ENCODE assay signal across 8 cellular contexts in genomic region chr2:38666578-38666926, GRCh38. TPM values are rescaled to one million over a fixed set of nuclear protein-coding genes. Genes with fewer than 3 reads are reported as not detected.
DNase-seq lines count a peak whose midpoint lies in the region; ATAC-seq and TF ChIP-seq lines count a peak whose summit lies in the region.

No MANE protein-coding gene starts in this region.

- H4K8ac ChIP-seq in neuronal stem cell (ENCODE audit: low read depth, low read length) = no peak overlapping the region

- H3K27ac Mint-ChIP-seq in Calu3 (ENCODE audit: unreplicated experiment) = no peak overlapping the region

- H3K27me3 Mint-ChIP-seq in Calu3 (ENCODE audit: unreplicated experiment) = no peaks in the 10 kb centered on the region

- no peak overlapping the region for H4K91ac ChIP-seq in neuronal stem cell (ENCODE audit: low read depth, low read length, poor library complexity)

- DNase-seq in Calu3 (peak; percentile 6), SKM-1 treated with dmso at 0.1 percent for 144 hours (lab: John Stamatoyannopoulos, UW; ENCODE audit: unreplicated experiment) (peak; percentile 77), fibroblast of pulmonary artery (ENCODE audit: low read depth) (no peak), neuronal stem cell (ENCODE audit: low spot score) (no peak), WERI-Rb-1 (no peak), 8988T (no peak)

- peak overlapping the region; percentile 78 for H3K4me2 ChIP-seq in neuronal stem cell (ENCODE audit: insufficient read depth, low read length, poor library complexity, severe bottlenecking)

- peak overlapping the region; percentile 79 for H3K4me3 ChIP-seq in fibroblast of pulmonary artery (replicated peaks; ENCODE audit: low read depth, low read length)
- peak overlapping the region; percentile 72 to 88 for H3K4me3 ChIP-seq in neuronal stem cell (ENCODE audit: low read length in 2 of 2)
- H3K4me3 ChIP-seq in WERI-Rb-1 (ENCODE audit: low read depth, low read length) = no peak overlapping the region

- peaks cover 0 to 2% of the 10 kb centered on the region in 2 donors for H3K4me1 ChIP-seq in neuronal stem cell (ENCODE audit: control insufficient read depth in 2 of 2, insufficient read depth in 1 of 2, low read depth in 1 of 2, low read length in 2 of 2)

- no peak overlapping the region for H3K18ac ChIP-seq in neuronal stem cell (ENCODE audit: low read length)

- peak overlapping the region; percentile 72 for H3K4me3 Mint-ChIP-seq in Calu3 (ENCODE audit: low read depth, unreplicated experiment)

- H3K4me1 Mint-ChIP-seq in Calu3 (ENCODE audit: low read depth, unreplicated experiment) = peaks cover 11% of the 10 kb centered on the region

- TF ChIP-seq CTCF in Calu3 (IDR thresholded peaks at IDR 0.05; ENCODE audit: unreplicated experiment) (no peak), fibroblast of pulmonary artery (IDR thresholded peaks at IDR 0.05; ENCODE audit: low read length, missing control alignments) (no peak), WERI-Rb-1 (IDR thresholded peaks at IDR 0.05; ENCODE audit: low read depth, low read length) (no peak)

- no peaks in the 10 kb centered on the region for H3K36me3 ChIP-seq in neuronal stem cell (replicated peaks in 1 of 2; ENCODE audit: control insufficient read depth in 2 of 2, insufficient read depth in 2 of 2, low read length in 2 of 2)
- no peaks in the 10 kb centered on the region for H3K36me3 ChIP-seq in WERI-Rb-1

- no peak overlapping the region for H2BK5ac ChIP-seq in neuronal stem cell (ENCODE audit: low read length)

- CTCF ChIA-PET in Calu3 (lab: Charles Lee) = interaction anchor here (0.7 to 1.0 kb wide), 2 partner anchors 24 to 84 kb away, joined by 5 to 6 read pairs; no protein-coding TSS in a partner anchor

- no TSS peak for BruUV-seq in Calu3 (replicated peaks; lab: Mats Ljungman, UMichigan)

- H2AK5ac ChIP-seq in neuronal stem cell (ENCODE audit: low read depth, low read length) = no peak overlapping the region

- H3K9me3 ChIP-seq in neuronal stem cell (replicated peaks in 1 of 2; ENCODE audit: control insufficient read depth in 2 of 2, insufficient read depth in 1 of 2, low read depth in 1 of 2, low read length in 2 of 2) (no peaks in the 10 kb centered on the region), WERI-Rb-1 (ENCODE audit: severe bottlenecking) (no peaks in the 10 kb centered on the region)

- peak overlapping the region; percentile 83 for H3K9ac ChIP-seq in neuronal stem cell (ENCODE audit: low read depth, low read length, poor library complexity)

- ATAC-seq in HG02610 (IDR thresholded peaks at IDR 0.05; ENCODE audit: unreplicated experiment) (peak; percentile 29), GM18858 (IDR thresholded peaks at IDR 0.05; ENCODE audit: unreplicated experiment) (no peak)

- H2AFZ ChIP-seq in neuronal stem cell (ENCODE audit: low read length) = peak overlapping the region; percentile 88

- no peaks in the 10 kb centered on the region for H3K79me1 ChIP-seq in neuronal stem cell (ENCODE audit: low read depth, low read length)

- H3K27me3 ChIP-seq in neuronal stem cell (ENCODE audit: control insufficient read depth in 3 of 3, insufficient read depth in 3 of 3, low read depth in 1 of 3, low read length in 3 of 3) (no peaks in the 10 kb centered on the region), WERI-Rb-1 (ENCODE audit: insufficient read depth, low read depth, severe bottlenecking) (no peaks in the 10 kb centered on the region)

- H2BK120ac ChIP-seq in neuronal stem cell (ENCODE audit: low read depth, low read length) = no peak overlapping the region

- no peak overlapping the region for H3K14ac ChIP-seq in neuronal stem cell (ENCODE audit: low read length)

- intact Hi-C loops in Calu3 (cut with micrococcal nuclease; ENCODE audit: unreplicated experiment) = loop anchor here (1.0 kb wide), 1 partner anchor 67 kb away; no protein-coding TSS in a partner anchor

- WGBS in neuronal stem cell (ENCODE audit: extremely low coverage in 2 of 2, insufficient read length in 2 of 2, insufficient replicate concordance in 1 of 2), 2 donors = no CpG with 5 or more reads among the region's 3 CpGs

- no peaks in the 10 kb centered on the region for H3K9me3 Mint-ChIP-seq in Calu3 (ENCODE audit: low read depth, unreplicated experiment)

- H3K36me3 Mint-ChIP-seq in Calu3 (ENCODE audit: insufficient read depth, unreplicated experiment) = peaks cover 10% of the 10 kb centered on the region

- H3K4ac ChIP-seq in neuronal stem cell (ENCODE audit: low read length) = no peak overlapping the region

- H3K27ac ChIP-seq in neuronal stem cell (replicated peaks; ENCODE audit: low read length) (no peak overlapping the region), WERI-Rb-1 (no peak overlapping the region)

- H2BK12ac ChIP-seq in neuronal stem cell (ENCODE audit: low read length) = no peak overlapping the region

- no peak overlapping the region for H3K23ac ChIP-seq in neuronal stem cell (ENCODE audit: low read depth, low read length, poor library complexity)

- no peak overlapping the region for H2BK15ac ChIP-seq in neuronal stem cell (ENCODE audit: low read length)

RNA-seq across cellular contexts. Expression of gene GALM, which starts 0.6 kb away (rescaled TPM):
- total RNA-seq in Calu3 (2022) = 9.1 and 11.3 TPM in 2 replicates
- polyA plus RNA-seq in neuronal stem cell (2013, experiment 1 of 2) = 10.8 TPM
- polyA plus RNA-seq in neuronal stem cell (2013, experiment 2 of 2) = 10.4 TPM

Comparison
In these comparisons a context has a peak if more than half of its experiments do, and no peak if none do; other contexts are left out.
1. DNase-seq: peak in Calu3 (single experiment) and SKM-1 treated with dmso at 0.1 percent for 144 hours (single experiment); none in fibroblast of pulmonary artery (single experiment), neuronal stem cell (single experiment), WERI-Rb-1 (single experiment) and 8988T (single experiment).